In the genomic region with DNA sequence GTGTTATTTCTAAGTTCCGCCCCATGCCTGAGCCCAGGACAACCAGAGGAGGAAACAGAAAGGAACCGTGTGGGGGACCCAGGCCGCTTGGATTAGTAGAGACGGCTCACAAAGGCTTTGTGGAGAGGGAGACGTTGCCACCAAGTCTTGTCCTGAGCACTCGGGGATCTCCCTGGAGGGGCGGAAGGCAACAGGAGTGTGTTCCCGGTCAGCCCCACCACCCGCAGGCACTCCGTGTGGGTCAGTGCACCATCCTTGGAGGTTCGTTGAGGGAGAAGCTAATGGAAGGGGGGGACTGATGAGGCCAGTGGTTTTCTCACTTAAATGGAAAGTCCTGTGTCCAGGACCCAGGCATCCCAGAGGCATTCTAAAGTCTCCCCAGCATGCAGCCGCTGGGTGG, we compare ENCODE assay signal across 21 cellular contexts. TPM values are rescaled to one million over a fixed set of nuclear protein-coding genes. Genes with fewer than 3 reads are reported as not detected.
A peak's percentile ranks its signal among the peaks of the same experiment; 100 is the strongest.
DNase-seq lines count a peak whose midpoint lies in the region; ATAC-seq and TF ChIP-seq lines count a peak whose summit lies in the region.
"Had no signal": no experiment of that assay in that cellular context is flagged by ENCODE, and none has a peak within 500 bp of the region (broad histone marks: within the 10 kb centered on the region; RNA-seq: fewer than 3 reads in every experiment).

No MANE protein-coding gene starts in this region.

- DNase-seq in CD14-positive monocyte (ENCODE audit: low spot score) (peak; percentile 29), Panc1 (ENCODE audit: low read depth, low spot score) (no peak), lower lobe of right lung (peak; percentile 22), testis (no peak), AG20443 (ENCODE audit: low spot score) (no peak), PC-9 (no peak)
- DNase-seq: 8988T; ACHN; C1 segment of cervical spinal cord; CD4-positive, CD25-positive, alpha-beta regulatory T cell; CD8-positive, alpha-beta T cell; DMS 273 treated with DMSO at 0.1 percent for 48 hours; DMS79; EL; GDM1; H9 had no signal

- BruUV-seq in Panc1 (replicated peaks; lab: Mats Ljungman, UMichigan) (no TSS peak), PC-9 (replicated peaks; lab: Mats Ljungman, UMichigan) (no TSS peak)

- CTCF ChIA-PET in Panc1 (lab: Charles Lee) (no interaction called here), PC-9 (lab: Charles Lee) (no interaction called here)

- H3K79me2 ChIP-seq in PC-9 (ENCODE audit: low read depth) = no peaks in the 10 kb centered on the region

- no peak overlapping the region for H3K27ac Mint-ChIP-seq in CD14-positive monocyte
- H3K27ac Mint-ChIP-seq: CD4-positive, CD25-positive, alpha-beta regulatory T cell; CD8-positive, alpha-beta T cell; GM23338; H9 had no signal

- in situ Hi-C loops in Panc1 (cut with HindIII; ENCODE audit: low pct_unique_long_range_greater_than_20kb, low sequenced_read_pairs) = no loop called here

- no peaks in the 10 kb centered on the region for H3K4me1 ChIP-seq in Panc1 (ENCODE audit: control insufficient read depth, insufficient read depth, low read length)
- H3K4me1 ChIP-seq in lower lobe of right lung = no peaks in the 10 kb centered on the region
- H3K4me1 ChIP-seq in testis = no peaks in the 10 kb centered on the region
- no peaks in the 10 kb centered on the region for H3K4me1 ChIP-seq in PC-9 (replicated peaks; ENCODE audit: insufficient read depth)
- H3K4me1 ChIP-seq: A549 had no signal

- H3K4me3 ChIP-seq in Panc1 (ENCODE audit: low read depth in 2 of 2, low read length in 2 of 2) (no peak overlapping the region), lower lobe of right lung (no peak overlapping the region), testis (no peak overlapping the region), PC-9 (no peak overlapping the region)
- H3K4me3 ChIP-seq: A549, GM12878, GM23338 had no signal

- H3K27me3 Mint-ChIP-seq in CD14-positive monocyte (ENCODE audit: low read depth in 3 of 3) = peaks cover 10 to 71% (median 36%) of the 10 kb centered on the region in 3 donors

- no peak overlapping the region for H3K4me3 Mint-ChIP-seq in CD14-positive monocyte
- H3K4me3 Mint-ChIP-seq: CD4-positive, CD25-positive, alpha-beta regulatory T cell; CD8-positive, alpha-beta T cell; GM23338; H9 had no signal

- TF ChIP-seq POLR2A in testis (IDR thresholded peaks at IDR 0.05) = no peak

- H3K4me1 Mint-ChIP-seq in CD14-positive monocyte = no peaks in the 10 kb centered on the region
- H3K4me1 Mint-ChIP-seq: CD4-positive, CD25-positive, alpha-beta regulatory T cell; GM23338 had no signal

- H3K9me2 ChIP-seq in PC-9 (ENCODE audit: insufficient read depth) = no peaks in the 10 kb centered on the region

- intact Hi-C loops in CD14-positive monocyte (cut with micrococcal nuclease) = no loop called here
- intact Hi-C loops in Panc1 (cut with micrococcal nuclease; ENCODE audit: unreplicated experiment) = no loop called here
- intact Hi-C loops in lower lobe of right lung (cut with DNase I) = no loop called here
- intact Hi-C loops in testis (cut with DNase I; ENCODE audit: low total_unique reads) = no loop called here
- intact Hi-C loops in PC-9 (cut with micrococcal nuclease; ENCODE audit: unreplicated experiment) = no loop called here

- TF ChIP-seq CTCF in CD14-positive monocyte (IDR thresholded peaks at IDR 0.05) (no peak), Panc1 (IDR thresholded peaks at IDR 0.05) (no peak), lower lobe of right lung (IDR thresholded peaks at IDR 0.05) (no peak), testis (IDR thresholded peaks at IDR 0.05) (no peak), PC-9 (conservative IDR thresholded peaks at IDR 0.05) (no peak)

- no peaks in the 10 kb centered on the region for H3K9me3 ChIP-seq in Panc1 (ENCODE audit: control insufficient read depth, insufficient read depth, low read depth, low read length)
- no peaks in the 10 kb centered on the region for H3K9me3 ChIP-seq in lower lobe of right lung
- no peaks in the 10 kb centered on the region for H3K9me3 ChIP-seq in testis
- H3K9me3 ChIP-seq in PC-9 (ENCODE audit: insufficient read depth, low read depth) = no peaks in the 10 kb centered on the region
- H3K9me3 ChIP-seq: A549 had no signal

- H3K4me2 ChIP-seq in PC-9 = no peak overlapping the region
- H3K4me2 ChIP-seq: A549, GM23338 had no signal

- H3K36me3 ChIP-seq in Panc1 (ENCODE audit: control insufficient read depth, insufficient read depth, low read length) (no peaks in the 10 kb centered on the region), lower lobe of right lung (no peaks in the 10 kb centered on the region), testis (ENCODE audit: low read depth, missing control alignments) (no peaks in the 10 kb centered on the region), PC-9 (ENCODE audit: low read depth) (no peaks in the 10 kb centered on the region)

- H3K27me3 ChIP-seq in Panc1 (ENCODE audit: control insufficient read depth, insufficient read depth, low read length) (peaks cover 15% of the 10 kb centered on the region; the same call in 1 of the 2 replicates), lower lobe of right lung (ENCODE audit: low read depth) (peaks cover 42% of the 10 kb centered on the region), testis (no peaks in the 10 kb centered on the region), PC-9 (ENCODE audit: insufficient read depth, low read depth) (peaks cover 100% of the 10 kb centered on the region)

- no peak overlapping the region for H3K27ac ChIP-seq in Panc1 (ENCODE audit: low read length)
- H3K27ac ChIP-seq in lower lobe of right lung = no peak overlapping the region
- H3K27ac ChIP-seq in testis = no peak overlapping the region
- no peak overlapping the region for H3K27ac ChIP-seq in PC-9
- H3K27ac ChIP-seq: A549 had no signal

- peaks cover 0 to 13% (median 0%) of the 10 kb centered on the region in 7 donors for H3K9me3 Mint-ChIP-seq in CD14-positive monocyte
- H3K9me3 Mint-ChIP-seq: CD8-positive, alpha-beta T cell had no signal

- POLR2A ChIA-PET in Panc1 (lab: Charles Lee) = no interaction called here
- POLR2A ChIA-PET in PC-9 (lab: Charles Lee; ENCODE audit: unreplicated experiment) = interaction anchor here (1.0 kb wide), 1 partner anchor 80 kb away, joined by 5 read pairs; no protein-coding TSS in a partner anchor

- no peaks in the 10 kb centered on the region for H3F3A ChIP-seq in PC-9 (ENCODE audit: insufficient read depth, low read depth)

- peak; percentile 27; the same call in 1 of the 2 replicates for ATAC-seq in Panc1
- ATAC-seq in lower lobe of right lung = no peak
- ATAC-seq: CD8-positive, alpha-beta T cell; GM12878; GM23338; HCT116 had no signal

- 75 to 78% methylated on average over 9 to 12 of the region's 12 CpGs for WGBS in testis, 2 donors

- H2AFZ ChIP-seq in PC-9 = no peak overlapping the region
- H2AFZ ChIP-seq: GM23338 had no signal

- H3K36me3 Mint-ChIP-seq in CD14-positive monocyte = no peaks in the 10 kb centered on the region
- H3K36me3 Mint-ChIP-seq: CD4-positive, CD25-positive, alpha-beta regulatory T cell; CD8-positive, alpha-beta T cell had no signal

- peaks cover 4% of the 10 kb centered on the region; the same call in 1 of the 2 replicates for H4K20me1 ChIP-seq in PC-9 (ENCODE audit: insufficient read depth)

RNA-seq across cellular contexts. Expression of gene EN2, which starts 26.7 kb away (rescaled TPM):
- polyA plus RNA-seq in CD14-positive monocyte (not detected), testis (ENCODE audit: insufficient read depth, low read depth, low replicate concordance) (1.6 TPM)
- total RNA-seq in Panc1 (2021; ENCODE audit: unreplicated experiment) (1.5 TPM), lower lobe of right lung (not detected), testis (1 to 10 TPM in 1 of 2 donors, under 1 TPM in 1; 0.81 to 1.6 TPM), PC-9 (2021) (not detected in 2 replicates)
- 1.4 TPM for polyA plus RNA-seq in Panc1 (2012; ENCODE audit: insufficient read length)
- total RNA-seq: CD4-positive, CD25-positive, alpha-beta regulatory T cell; CD8-positive, alpha-beta T cell; GM12878; GM23338 had no signal
- polyA plus RNA-seq: BJ; CD4-positive, CD25-positive, alpha-beta regulatory T cell; GM12878; GM23338 had no signal

Comparison
In these comparisons a context has a peak if more than half of its experiments do, and no peak if none do; other contexts are left out.
1. DNase-seq: peak in CD14-positive monocyte (single experiment) and lower lobe of right lung (single experiment); none in Panc1 (single experiment), testis (single experiment), AG20443 (single experiment) and PC-9 (0 of 2).